In the genomic region with DNA sequence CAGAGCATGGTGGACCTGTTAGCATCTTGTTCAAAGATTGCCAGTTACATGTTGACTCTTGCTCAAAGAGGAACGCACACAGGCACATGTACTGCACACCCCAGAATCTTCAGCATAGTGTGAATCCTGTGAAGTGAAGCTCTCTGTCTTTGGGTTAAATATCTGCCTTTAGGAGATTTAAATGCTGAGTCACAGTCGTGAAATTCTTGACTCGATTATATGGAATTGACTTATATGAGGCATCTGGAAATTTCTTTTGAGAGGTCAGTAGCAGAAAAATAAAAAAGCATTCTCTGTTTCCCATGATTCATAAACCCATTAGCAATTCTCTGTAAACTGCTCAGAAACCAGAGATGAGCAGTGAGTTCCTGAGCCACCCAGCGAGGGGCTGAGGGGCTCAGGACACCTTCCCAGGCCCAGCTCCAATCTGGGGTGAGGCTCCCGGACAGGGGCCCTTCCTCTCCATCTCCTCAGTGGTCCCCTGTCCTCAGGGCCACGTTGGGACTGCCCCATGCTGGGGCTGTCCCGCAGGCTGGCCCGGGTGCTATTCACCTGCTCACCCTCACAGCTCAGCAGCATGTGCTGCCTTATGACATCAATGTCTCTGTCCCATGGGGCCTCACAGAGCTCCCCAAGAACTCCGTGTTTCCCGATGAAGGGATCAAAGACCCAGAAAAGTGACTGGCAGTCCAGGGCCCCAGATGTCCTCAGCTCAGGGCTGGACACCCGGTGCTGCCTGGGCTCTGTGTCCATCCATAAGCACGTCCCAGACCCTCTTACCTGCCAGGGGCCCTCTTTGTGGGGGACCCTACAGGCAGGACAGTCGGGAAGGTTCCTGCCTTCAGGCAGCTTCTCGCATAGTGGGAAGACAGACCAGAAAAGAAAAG, we compare ENCODE assay signal across 18 cellular contexts. TPM values are rescaled to one million over a fixed set of nuclear protein-coding genes. Genes with fewer than 3 reads are reported as not detected.
DNase-seq lines count a peak whose midpoint lies in the region; ATAC-seq and TF ChIP-seq lines count a peak whose summit lies in the region.
"Had no signal": no experiment of that assay in that cellular context is flagged by ENCODE, and none has a peak within 500 bp of the region (broad histone marks: within the 10 kb centered on the region; RNA-seq: fewer than 3 reads in every experiment).

No MANE protein-coding gene starts in this region.

- CTCF ChIA-PET in activated naive CD4-positive, alpha-beta T cell treated with anti-CD3 and anti-CD28 coated beads for 36 hours (lab: Charles Lee), result no interaction called here

- H3K27ac ChIP-seq in fibroblast of lung (ENCODE audit: insufficient read depth, low read length) (no peak overlapping the region), tibial artery (no peak overlapping the region)
- H3K27ac ChIP-seq: 22Rv1, HL-60, PC-9 had no signal

- H3K36me3 ChIP-seq in fibroblast of lung (ENCODE audit: control insufficient read depth, insufficient read depth, low read length), result no peaks in the 10 kb centered on the region
- H3K36me3 ChIP-seq in tibial artery, result no peaks in the 10 kb centered on the region
- H3K36me3 ChIP-seq: BE2C had no signal

- H3K4me1 Mint-ChIP-seq in activated naive CD4-positive, alpha-beta T cell treated with anti-CD3 and anti-CD28 coated beads for 36 hours (ENCODE audit: low read depth), result no peaks in the 10 kb centered on the region
- peaks cover 22% of the 10 kb centered on the region for H3K4me1 Mint-ChIP-seq in HFFc6 (ENCODE audit: low read depth)
- H3K4me1 Mint-ChIP-seq in stimulated activated effector memory CD8-positive, alpha-beta T cell treated with anti-CD3 and anti-CD28 coated beads, Interleukin-12 subunit alpha, Interleukin-12 subunit beta, amount 100 ng/mL, for 72 hours, result peaks cover 23% of the 10 kb centered on the region

- no peaks in the 10 kb centered on the region for H3K27me3 Mint-ChIP-seq in activated naive CD4-positive, alpha-beta T cell treated with anti-CD3 and anti-CD28 coated beads for 36 hours (ENCODE audit: low read depth)
- H3K27me3 Mint-ChIP-seq in HFFc6 (ENCODE audit: insufficient read depth), result peaks cover 20% of the 10 kb centered on the region

- H3K4me3 ChIP-seq in fibroblast of lung (replicated peaks in 1 of 4; ENCODE audit: control extremely low read depth in 1 of 4, insufficient read depth in 1 of 4, low read depth in 3 of 4, low read length in 4 of 4) (no peak overlapping the region), tibial artery (no peak overlapping the region)
- H3K4me3 ChIP-seq: PC-9 had no signal

- peaks cover 0 to 4% of the 10 kb centered on the region in 2 donors for H3K36me3 Mint-ChIP-seq in activated naive CD4-positive, alpha-beta T cell treated with anti-CD3 and anti-CD28 coated beads, Interleukin-2, amount 50 U/mL, for 72 hours
- no peaks in the 10 kb centered on the region for H3K36me3 Mint-ChIP-seq in activated naive CD4-positive, alpha-beta T cell treated with anti-CD3 and anti-CD28 coated beads for 36 hours (ENCODE audit: low read depth)
- H3K36me3 Mint-ChIP-seq in HFFc6 (ENCODE audit: low read depth), result peaks cover 9% of the 10 kb centered on the region; the same call in 1 of the 2 replicates
- peaks cover 6% of the 10 kb centered on the region for H3K36me3 Mint-ChIP-seq in stimulated activated effector memory CD8-positive, alpha-beta T cell treated with anti-CD3 and anti-CD28 coated beads, Interleukin-12 subunit alpha, Interleukin-12 subunit beta, amount 100 ng/mL, for 72 hours

- H3K27me3 ChIP-seq in fibroblast of lung (ENCODE audit: control insufficient read depth, insufficient read depth, low read length), result no peaks in the 10 kb centered on the region
- H3K27me3 ChIP-seq in tibial artery, result peaks cover 0 to 29% of the 10 kb centered on the region in 2 donors
- H3K27me3 ChIP-seq: BE2C had no signal

- H3K27ac Mint-ChIP-seq in activated naive CD4-positive, alpha-beta T cell treated with anti-CD3 and anti-CD28 coated beads, Interleukin-2, amount 50 U/mL, for 72 hours, result peak overlapping the region; percentile 44 to 58
- no peak overlapping the region for H3K27ac Mint-ChIP-seq in activated naive CD4-positive, alpha-beta T cell treated with anti-CD3 and anti-CD28 coated beads for 36 hours
- H3K27ac Mint-ChIP-seq in HFFc6, result no peak overlapping the region
- H3K27ac Mint-ChIP-seq in stimulated activated effector memory CD8-positive, alpha-beta T cell treated with anti-CD3 and anti-CD28 coated beads, Interleukin-12 subunit alpha, Interleukin-12 subunit beta, amount 100 ng/mL, for 72 hours, result peak overlapping the region; percentile 83
- H3K27ac Mint-ChIP-seq: CD4-positive, alpha-beta T cell had no signal

- H3K4me3 Mint-ChIP-seq in activated naive CD4-positive, alpha-beta T cell treated with anti-CD3 and anti-CD28 coated beads for 36 hours, result no peak overlapping the region
- no peak overlapping the region for H3K4me3 Mint-ChIP-seq in HFFc6
- no peak overlapping the region for H3K4me3 Mint-ChIP-seq in stimulated activated effector memory CD8-positive, alpha-beta T cell treated with anti-CD3 and anti-CD28 coated beads, Interleukin-12 subunit alpha, Interleukin-12 subunit beta, amount 100 ng/mL, for 72 hours
- H3K4me3 Mint-ChIP-seq: CD4-positive, alpha-beta T cell; H9 had no signal

- no peaks in the 10 kb centered on the region for H3K9me3 Mint-ChIP-seq in activated naive CD4-positive, alpha-beta T cell treated with anti-CD3 and anti-CD28 coated beads, Interleukin-2, amount 50 U/mL, for 72 hours
- peaks cover 5% of the 10 kb centered on the region for H3K9me3 Mint-ChIP-seq in activated naive CD4-positive, alpha-beta T cell treated with anti-CD3 and anti-CD28 coated beads for 36 hours
- peaks cover 19% of the 10 kb centered on the region for H3K9me3 Mint-ChIP-seq in HFFc6
- H3K9me3 Mint-ChIP-seq in stimulated activated effector memory CD8-positive, alpha-beta T cell treated with anti-CD3 and anti-CD28 coated beads, Interleukin-12 subunit alpha, Interleukin-12 subunit beta, amount 100 ng/mL, for 72 hours, result no peaks in the 10 kb centered on the region
- H3K9me3 Mint-ChIP-seq: CD4-positive, alpha-beta T cell had no signal

- H2AFZ ChIP-seq in fibroblast of lung (ENCODE audit: low read length), result no peak overlapping the region
- H2AFZ ChIP-seq: PC-9 had no signal

- no peak for TF ChIP-seq CTCF in HFFc6 (IDR thresholded peaks at IDR 0.05)
- no peak for TF ChIP-seq CTCF in fibroblast of lung (conservative IDR thresholded peaks at IDR 0.05 in 1 of 2, IDR thresholded peaks at IDR 0.05 in 1 of 2; ENCODE audit: low read depth in 1 of 2, low read length in 2 of 2)
- TF ChIP-seq CTCF in tibial artery (IDR thresholded peaks at IDR 0.05), result no peak

- no peak for ATAC-seq in activated naive CD4-positive, alpha-beta T cell treated with anti-CD3 and anti-CD28 coated beads, Interleukin-2, amount 50 U/mL, for 72 hours
- no peak for ATAC-seq in stimulated activated effector memory CD8-positive, alpha-beta T cell treated with anti-CD3 and anti-CD28 coated beads, Interleukin-12 subunit alpha, Interleukin-12 subunit beta, amount 100 ng/mL, for 72 hours
- ATAC-seq in HG03025 (IDR thresholded peaks at IDR 0.05; ENCODE audit: low FRiP score, unreplicated experiment), result no peak

- H3K9ac ChIP-seq in fibroblast of lung (ENCODE audit: insufficient read depth, low read length), result peak overlapping the region; percentile 1

- DNase-seq in activated naive CD4-positive, alpha-beta T cell treated with anti-CD3 and anti-CD28 coated beads, Interleukin-2, amount 50 U/mL, for 72 hours (ENCODE audit: low spot score in 2 of 2), result no peak
- no peak for DNase-seq in activated naive CD4-positive, alpha-beta T cell treated with anti-CD3 and anti-CD28 coated beads for 36 hours
- peak; percentile 13 for DNase-seq in HFFc6
- DNase-seq in fibroblast of lung (ENCODE audit: low read depth in 2 of 2), result no peak
- no peak for DNase-seq in stimulated activated effector memory CD8-positive, alpha-beta T cell treated with anti-CD3 and anti-CD28 coated beads, Interleukin-12 subunit alpha, Interleukin-12 subunit beta, amount 100 ng/mL, for 72 hours (ENCODE audit: low spot score in 2 of 2)
- DNase-seq in NCI-H1092 (lab: John Stamatoyannopoulos, UW), result no peak
- DNase-seq in tibial artery, result no peak
- DNase-seq: BE2C; CD4-positive, alpha-beta T cell; H9; MV-4-11; NCI-H1436; NCI-H2081; NCI-H510A had no signal

- H3K4me1 ChIP-seq in fibroblast of lung (ENCODE audit: control insufficient read depth, extremely low read depth, insufficient read depth, low read length) (peaks cover 2% of the 10 kb centered on the region), tibial artery (no peaks in the 10 kb centered on the region)

- intact Hi-C loops in activated naive CD4-positive, alpha-beta T cell treated with anti-CD3 and anti-CD28 coated beads for 36 hours (cut with micrococcal nuclease), result no loop called here
- intact Hi-C loops in tibial artery (cut with DNase I; ENCODE audit: low total_unique reads), result no loop called here

- no peaks in the 10 kb centered on the region for H3K79me2 ChIP-seq in fibroblast of lung (ENCODE audit: control insufficient read depth, insufficient read depth, low read length)

- no peak overlapping the region for H3K4me2 ChIP-seq in fibroblast of lung (ENCODE audit: extremely low read depth, insufficient read depth, low read length)
- H3K4me2 ChIP-seq: PC-9 had no signal

- no peaks in the 10 kb centered on the region for H4K20me1 ChIP-seq in fibroblast of lung (ENCODE audit: control insufficient read depth, extremely low read depth, insufficient read depth, low read length)

- H3K9me3 ChIP-seq in fibroblast of lung (ENCODE audit: control insufficient read depth, insufficient read depth, low read depth, low read length) (no peaks in the 10 kb centered on the region), tibial artery (no peaks in the 10 kb centered on the region)

RNA-seq across cellular contexts. Expression of gene INSIG1, which starts 50.0 kb away (rescaled TPM):
- total RNA-seq in activated naive CD4-positive, alpha-beta T cell treated with anti-CD3 and anti-CD28 coated beads, Interleukin-2, amount 50 U/mL, for 72 hours, result 10 to 100 TPM; 68.9 to 94.0 TPM
- 10 to 100 TPM; 73.2 to 74.8 TPM for total RNA-seq in activated naive CD4-positive, alpha-beta T cell treated with anti-CD3 and anti-CD28 coated beads for 36 hours
- 10 to 100 TPM in 3 of 6 experiments, 1 to 10 TPM in 3; 7.1 to 11.0 (median 9.9) TPM for total RNA-seq in HFFc6 (2021; fragmentation: NEBNext Ultra II Directional; extraction: Animal tissue kit (Norgen Biotek cat#: 25700))
- total RNA-seq in fibroblast of lung, result 193 and 353 TPM in 2 replicates
- polyA plus RNA-seq in fibroblast of lung, result 170 and 216 TPM in 2 replicates
- 141 and 158 TPM in 2 replicates for polyA plus RNA-seq in fibroblast of lung (2012)
- 191 and 255 TPM in 2 replicates for polyA minus RNA-seq in fibroblast of lung (ENCODE audit: low replicate concordance)

Comparison
In these comparisons a context has a peak if more than half of its experiments do, and no peak if none do; other contexts are left out.
1. H3K27ac Mint-ChIP-seq: peak in activated naive CD4-positive, alpha-beta T cell treated with anti-CD3 and anti-CD28 coated beads, Interleukin-2, amount 50 U/mL, for 72 hours (2 of 2) and stimulated activated effector memory CD8-positive, alpha-beta T cell treated with anti-CD3 and anti-CD28 coated beads, Interleukin-12 subunit alpha, Interleukin-12 subunit beta, amount 100 ng/mL, for 72 hours (single experiment); none in activated naive CD4-positive, alpha-beta T cell treated with anti-CD3 and anti-CD28 coated beads for 36 hours (single experiment) and HFFc6 (single experiment).
2. RNA of gene INSIG1, which starts 50.0 kb away (total RNA-seq): 193 to 353 TPM in fibroblast of lung, 68.9 to 94.0 TPM in activated naive CD4-positive, alpha-beta T cell treated with anti-CD3 and anti-CD28 coated beads, Interleukin-2, amount 50 U/mL, for 72 hours and 73.2 to 74.8 TPM in activated naive CD4-positive, alpha-beta T cell treated with anti-CD3 and anti-CD28 coated beads for 36 hours; 7.1 to 11.0 TPM in HFFc6; every median in the first group is over 4 times any median in the second.